Comparison of ENCODE assay signal across 9 cellular contexts in the genomic region with DNA sequence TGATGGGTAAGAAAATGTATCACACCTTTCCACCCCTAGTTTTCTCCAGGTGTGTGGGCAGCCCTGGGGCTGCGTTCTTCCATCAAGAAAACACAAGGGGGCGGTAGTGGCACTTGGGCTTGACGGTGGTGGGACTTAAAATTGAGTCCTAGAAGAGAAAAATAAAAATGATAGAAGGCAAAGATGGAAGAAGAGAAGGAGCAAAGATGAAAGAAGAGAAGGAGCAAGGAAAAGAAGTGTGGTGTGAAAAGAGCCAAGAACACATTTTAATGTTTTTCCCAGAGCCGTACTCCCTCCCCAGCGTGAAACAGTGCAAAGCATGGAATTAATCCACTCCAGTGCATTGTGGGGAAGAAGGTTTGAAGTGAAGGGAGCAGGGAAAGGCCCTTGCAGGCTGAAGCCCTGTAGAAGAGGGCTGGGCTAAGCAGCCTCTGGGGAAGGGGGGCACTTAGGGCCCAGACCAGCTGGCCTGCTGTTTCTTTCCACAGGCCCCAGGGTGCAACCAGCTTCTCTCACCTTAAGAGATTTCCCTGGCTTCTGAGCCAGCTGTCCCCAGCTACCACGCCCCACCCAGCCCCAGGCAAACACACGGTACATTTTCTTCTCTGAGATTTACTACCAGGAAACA.
DNase-seq lines count a peak whose midpoint lies in the region; ATAC-seq and TF ChIP-seq lines count a peak whose summit lies in the region.
"Had no signal": no experiment of that assay in that cellular context is flagged by ENCODE, and none has a peak within 500 bp of the region (broad histone marks: within the 10 kb centered on the region; RNA-seq: fewer than 3 reads in every experiment).

No MANE protein-coding gene starts in this region.

- intact Hi-C loops in upper lobe of right lung (cut with DNase I) = loop anchor here (10.0 kb wide), 1 partner anchor 259 kb away; the partner anchor contains the start of gene RNF152

- H3K27ac Mint-ChIP-seq in nephron = peak overlapping the region; percentile 5 to 70 (median 24)

- H3K4me2 ChIP-seq in BLaER1 = peak overlapping the region; percentile 18; the same call in 1 of the 2 replicates

- no peaks in the 10 kb centered on the region for H4K20me1 ChIP-seq in BLaER1

- peak; percentile 70 to 77 (median 71) for TF ChIP-seq CTCF in nephron (IDR thresholded peaks at IDR 0.05; ENCODE audit: unreplicated experiment in 3 of 3)
- TF ChIP-seq CTCF in upper lobe of right lung (IDR thresholded peaks at IDR 0.05) = peak; percentile 82

- H3K27ac ChIP-seq in BLaER1 (no peak overlapping the region), upper lobe of right lung (no peak overlapping the region)

- no peak overlapping the region for H3K9ac ChIP-seq in BLaER1

- peak overlapping the region in 1 of 3 experiments; percentile 2 for H3K4me3 Mint-ChIP-seq in nephron
- H3K4me3 Mint-ChIP-seq: naive B cell had no signal

- H3K4me1 ChIP-seq in BLaER1 = peaks cover 14% of the 10 kb centered on the region
- H3K4me1 ChIP-seq in upper lobe of right lung = peaks cover 9% of the 10 kb centered on the region

- ATAC-seq in upper lobe of right lung = peak; percentile 75

- H3K27me3 ChIP-seq in BLaER1 (no peaks in the 10 kb centered on the region), H7 (ENCODE audit: control insufficient read depth, insufficient read depth, low read length) (peaks cover 28% of the 10 kb centered on the region), upper lobe of right lung (no peaks in the 10 kb centered on the region)

- H3K4me3 ChIP-seq in BLaER1 (no peak overlapping the region), H7 (ENCODE audit: insufficient read depth, low read depth, low read length) (no peak overlapping the region), upper lobe of right lung (no peak overlapping the region)

- H3K36me3 ChIP-seq in BLaER1 = no peaks in the 10 kb centered on the region
- H3K36me3 ChIP-seq in H7 (replicated peaks; ENCODE audit: control insufficient read depth, insufficient read depth, low read length) = no peaks in the 10 kb centered on the region
- H3K36me3 ChIP-seq in upper lobe of right lung = no peaks in the 10 kb centered on the region

- no peaks in the 10 kb centered on the region for H3K36me3 Mint-ChIP-seq in nephron (ENCODE audit: low read depth)
- H3K36me3 Mint-ChIP-seq: naive B cell had no signal

- H3K27me3 Mint-ChIP-seq in nephron (ENCODE audit: low read depth) = peaks cover 5% of the 10 kb centered on the region

- H3K9me3 ChIP-seq in BLaER1 = no peaks in the 10 kb centered on the region
- H3K9me3 ChIP-seq in upper lobe of right lung = no peaks in the 10 kb centered on the region

- peaks cover 6% of the 10 kb centered on the region for H3K4me1 Mint-ChIP-seq in nephron

- DNase-seq in H7 (peak; percentile 56), NCI-H2081 treated with DMSO at 0.1 percent for 48 hours (lab: John Stamatoyannopoulos, UW) (peak; percentile 13), fibroblast of gingiva (ENCODE audit: low read depth) (peak; percentile 46), upper lobe of right lung (peak; percentile 59)
- peak; percentile 5 to 12 for DNase-seq in activated CD4-positive, alpha-beta T cell treated with anti-CD3 and anti-CD28 coated beads, Interleukin-2, amount 50 U/mL, for 4 hours
- DNase-seq in effector CD8-positive, alpha-beta T cell (lab: John Stamatoyannopoulos, UW) = no peak
- DNase-seq: naive B cell had no signal

- H3K9me3 Mint-ChIP-seq in nephron = no peaks in the 10 kb centered on the region
- H3K9me3 Mint-ChIP-seq: naive B cell had no signal
